In genomic region chr3:53230041-53230621, GRCh38 we compare ENCODE assay signal across 1 cellular context.
TF ChIP-seq lines count a peak whose summit lies in the region.

No MANE protein-coding gene starts in this region.

TF ChIP-seq in GM23338, 12 proteins besides CTCF, POLR2A, EP300 and RAD21 (continued from another document):
- TF ChIP-seq ZNF462 (CRISPR knock-in tag; IDR thresholded peaks at IDR 0.05) = no peak
